8 cellular contexts compared by ENCODE assay signal in the genomic region with DNA sequence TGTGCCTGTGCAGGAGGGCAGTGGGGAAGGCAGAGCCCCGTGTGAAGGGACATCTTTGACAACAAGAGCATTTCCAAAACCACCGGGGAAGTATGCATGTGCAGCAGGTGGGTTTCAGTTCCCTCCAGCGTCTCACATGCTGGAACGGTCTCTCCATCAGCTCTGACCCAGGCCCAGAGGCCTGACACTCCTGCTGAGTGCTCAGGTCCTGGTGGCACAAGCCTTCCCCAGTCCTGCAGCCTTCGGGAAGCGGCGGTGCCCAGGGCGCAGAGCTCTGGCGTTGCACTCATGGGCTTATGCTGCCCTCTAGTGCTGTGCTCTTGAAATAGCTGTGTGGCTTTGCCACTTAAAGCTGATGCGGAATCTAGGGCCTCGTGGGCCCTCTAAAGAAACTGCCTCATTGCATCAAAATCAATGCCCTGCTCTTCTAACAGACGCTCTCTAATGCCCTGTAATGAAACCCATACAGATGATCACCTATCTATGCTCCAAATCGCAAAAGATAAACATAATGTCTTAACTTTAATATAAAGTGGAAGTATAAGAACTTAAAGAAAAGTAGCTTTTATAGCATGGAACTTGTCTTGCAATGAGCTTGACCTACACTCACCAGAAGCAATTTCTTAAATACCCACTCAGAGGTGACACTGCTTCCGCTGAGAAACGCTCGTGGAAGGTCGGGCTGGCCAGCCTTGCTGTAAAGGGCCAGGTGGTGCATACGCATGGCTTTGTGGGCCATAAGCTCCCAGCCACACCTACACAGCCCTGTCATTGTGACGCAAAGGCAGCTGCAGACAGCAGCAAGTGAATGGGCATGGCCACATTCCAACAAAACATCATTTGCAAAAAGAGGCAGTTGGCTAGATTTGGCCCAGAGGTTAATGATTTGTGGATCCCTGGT. TPM values are rescaled to one million over a fixed set of nuclear protein-coding genes. Genes with fewer than 3 reads are reported as not detected.
DNase-seq lines count a peak whose midpoint lies in the region; ATAC-seq, FAIRE-seq and TF ChIP-seq lines count a peak whose summit lies in the region.

No MANE protein-coding gene starts in this region.

- TF ChIP-seq CTCF in HL-60 (IDR thresholded peaks at IDR 0.05; ENCODE audit: insufficient read depth, low read length): peak; percentile 68

- no peak overlapping the region for H3K4me3 Mint-ChIP-seq in activated T-helper 17 cell treated with anti-CD3 and anti-CD28 coated beads, Interleukin-2, amount 50 U/mL, for 72 hours

- H3K27ac Mint-ChIP-seq in activated T-helper 17 cell treated with anti-CD3 and anti-CD28 coated beads, Interleukin-2, amount 50 U/mL, for 72 hours: no peak overlapping the region

- no peak for FAIRE-seq in urothelium cell line (lab: Jason Lieb, UNC)

- H3K27me3 ChIP-seq in HL-60 (ENCODE audit: insufficient read depth, poor library complexity, severe bottlenecking): peaks cover 3% of the 10 kb centered on the region

- peaks cover 6% of the 10 kb centered on the region for H3K27me3 Mint-ChIP-seq in activated T-helper 17 cell treated with anti-CD3 and anti-CD28 coated beads, Interleukin-2, amount 50 U/mL, for 72 hours

- no peaks in the 10 kb centered on the region for H3K36me3 Mint-ChIP-seq in activated T-helper 17 cell treated with anti-CD3 and anti-CD28 coated beads, Interleukin-2, amount 50 U/mL, for 72 hours (ENCODE audit: low read depth)

- H3K4me1 Mint-ChIP-seq in activated T-helper 17 cell treated with anti-CD3 and anti-CD28 coated beads, Interleukin-2, amount 50 U/mL, for 72 hours: no peaks in the 10 kb centered on the region

- DNase-seq in DMS153 (lab: John Stamatoyannopoulos, UW): peak; percentile 37
- peak; percentile 34 to 54 for DNase-seq in HL-60 (ENCODE audit: low read depth in 1 of 2, low spot score in 1 of 2)
- DNase-seq in OCI-M1 (lab: John Stamatoyannopoulos, UW): peak; percentile 28
- DNase-seq in foreskin melanocyte: peak; percentile 35
- DNase-seq in occipital lobe (lab: John Stamatoyannopoulos, UW): peak; percentile 71
- peak; percentile 82 for DNase-seq in urothelium cell line (ENCODE audit: low spot score)

- H3K9me3 Mint-ChIP-seq in activated T-helper 17 cell treated with anti-CD3 and anti-CD28 coated beads, Interleukin-2, amount 50 U/mL, for 72 hours: no peaks in the 10 kb centered on the region

- no peak overlapping the region for H3K4me3 ChIP-seq in HL-60 (replicated peaks; ENCODE audit: insufficient read depth, low read length)

- H3K27ac ChIP-seq in HL-60 (replicated peaks): no peak overlapping the region

- ATAC-seq in GM21381 (IDR thresholded peaks at IDR 0.05; ENCODE audit: unreplicated experiment): peak; percentile 48
- ATAC-seq in activated T-helper 17 cell treated with anti-CD3 and anti-CD28 coated beads, Interleukin-2, amount 50 U/mL, for 72 hours (replicated peaks): peak; percentile 82

RNA-seq across cellular contexts. Expression of gene CLRN3, which starts 38.6 kb away (rescaled TPM):
- total RNA-seq in activated T-helper 17 cell treated with anti-CD3 and anti-CD28 coated beads, Interleukin-2, amount 50 U/mL, for 72 hours: not detected
- total RNA-seq in occipital lobe: 0.62 TPM

RNA-seq across cellular contexts. Expression of gene PTPRE, which starts 52.8 kb away (rescaled TPM):
- 10 to 100 TPM; 32.7 to 54.1 TPM for total RNA-seq in activated T-helper 17 cell treated with anti-CD3 and anti-CD28 coated beads, Interleukin-2, amount 50 U/mL, for 72 hours
- 19.8 TPM for total RNA-seq in occipital lobe

Comparison
In these comparisons a context has a peak if more than half of its experiments do, and no peak if none do; other contexts are left out.
1. DNase-seq: peak in every context shown above with its lines; median percentile 82 in urothelium cell line; 71 in occipital lobe; 44 in HL-60; 37 in DMS153; 35 in foreskin melanocyte; 28 in OCI-M1.